Comparison of ENCODE assay signal across 14 cellular contexts in genomic region chr7:16669581-16669980, GRCh38. TPM values are rescaled to one million over a fixed set of nuclear protein-coding genes. Genes with fewer than 3 reads are reported as not detected.
DNase-seq lines count a peak whose midpoint lies in the region; ATAC-seq and TF ChIP-seq lines count a peak whose summit lies in the region.
"Had no signal": no experiment of that assay in that cellular context is flagged by ENCODE, and none has a peak within 500 bp of the region (broad histone marks: within the 10 kb centered on the region; RNA-seq: fewer than 3 reads in every experiment).

No MANE protein-coding gene starts in this region.

- DNase-seq in heart left ventricle (no peak), cardiac septum (ENCODE audit: low spot score) (no peak), RWPE1 (ENCODE audit: low spot score) (peak; percentile 60), fibroblast of lung (ENCODE audit: low read depth in 2 of 2) (peak; percentile 51 to 84), DMS153 (lab: John Stamatoyannopoulos, UW) (no peak), mucosa of descending colon (no peak), COR-L47 (lab: John Stamatoyannopoulos, UW) (no peak)
- DNase-seq: activated CD4-positive, alpha-beta T cell treated with anti-CD3 and anti-CD28 coated beads for 48 hours; activated T-cell treated with anti-CD3 and anti-CD28 coated beads for 4 hours; stimulated activated CD4-positive, alpha-beta T cell treated with anti-CD3 and anti-CD28 coated beads, Interleukin-15, amount 100 ng/mL, for 24 hours; T-helper 17 cell; tibial artery had no signal

- ATAC-seq in heart left ventricle (no peak), mucosa of descending colon (no peak)
- ATAC-seq: T-helper 17 cell had no signal

- H3K4me3 ChIP-seq in heart left ventricle (no peak overlapping the region), fibroblast of lung (replicated peaks in 1 of 4; ENCODE audit: control extremely low read depth in 1 of 4, insufficient read depth in 1 of 4, low read depth in 3 of 4, low read length in 4 of 4) (no peak overlapping the region), subcutaneous abdominal adipose tissue (ENCODE audit: low read depth in 1 of 5, low read length in 5 of 5) (no peak overlapping the region), mucosa of descending colon (no peak overlapping the region)
- H3K4me3 ChIP-seq: tibial artery had no signal

- H3K79me2 ChIP-seq in fibroblast of lung (ENCODE audit: control insufficient read depth, insufficient read depth, low read length) = peaks cover 10% of the 10 kb centered on the region

- no peaks in the 10 kb centered on the region for H4K20me1 ChIP-seq in fibroblast of lung (ENCODE audit: control insufficient read depth, extremely low read depth, insufficient read depth, low read length)

- H3K27me3 ChIP-seq in heart left ventricle (no peaks in the 10 kb centered on the region), fibroblast of lung (ENCODE audit: control insufficient read depth, insufficient read depth, low read length) (no peaks in the 10 kb centered on the region), subcutaneous abdominal adipose tissue (ENCODE audit: control insufficient read depth in 5 of 5, insufficient read depth in 4 of 5, low read length in 5 of 5) (no peaks in the 10 kb centered on the region)
- H3K27me3 ChIP-seq: neutrophil, tibial artery had no signal

- H3K36me3 ChIP-seq in heart left ventricle = peaks cover 0 to 37% (median 16%) of the 10 kb centered on the region in 9 donors
- H3K36me3 ChIP-seq in fibroblast of lung (ENCODE audit: control insufficient read depth, insufficient read depth, low read length) = peaks cover 2% of the 10 kb centered on the region
- H3K36me3 ChIP-seq in subcutaneous abdominal adipose tissue (ENCODE audit: control insufficient read depth in 5 of 5, insufficient read depth in 5 of 5, low read length in 5 of 5) = peaks cover 0 to 2% (median under 1%) of the 10 kb centered on the region in 5 donors
- no peaks in the 10 kb centered on the region for H3K36me3 ChIP-seq in mucosa of descending colon (ENCODE audit: low read depth)
- H3K36me3 ChIP-seq: neutrophil had no signal

- POLR2A ChIA-PET in RWPE1 (lab: Yijun Ruan, JAX; ENCODE audit: low non-redundant PET) = no interaction called here

- WGBS in heart left ventricle, 4 donors = 89 to 91% (median 89%) methylated on average over 2 of the region's 2 CpGs

- CTCF ChIA-PET in RWPE1 (lab: Yijun Ruan, JAX) = no interaction called here

- H3K9ac ChIP-seq in fibroblast of lung (ENCODE audit: insufficient read depth, low read length) = no peak overlapping the region
- no peak overlapping the region for H3K9ac ChIP-seq in subcutaneous abdominal adipose tissue (ENCODE audit: low read length in 5 of 5)

- intact Hi-C loops in heart left ventricle (cut with DNase I) = no loop called here
- intact Hi-C loops in cardiac septum (cut with DNase I) = no loop called here
- intact Hi-C loops in mucosa of descending colon (cut with DNase I, micrococcal nuclease) = no loop called here

- H3K27ac ChIP-seq in heart left ventricle (peak overlapping the region in 9 of 12 donors; percentile 3 to 77 (median 65)), RWPE1 (no peak overlapping the region), fibroblast of lung (ENCODE audit: insufficient read depth, low read length) (peak overlapping the region; percentile 49), subcutaneous abdominal adipose tissue (ENCODE audit: low read depth, low read length) (peak overlapping the region; percentile 98)
- H3K27ac ChIP-seq: neutrophil, tibial artery had no signal

- H3K9me3 ChIP-seq in heart left ventricle = peaks cover 0 to 6% (median 0%) of the 10 kb centered on the region in 12 donors
- H3K9me3 ChIP-seq in fibroblast of lung (ENCODE audit: control insufficient read depth, insufficient read depth, low read depth, low read length) = no peaks in the 10 kb centered on the region
- no peaks in the 10 kb centered on the region for H3K9me3 ChIP-seq in subcutaneous abdominal adipose tissue (ENCODE audit: control insufficient read depth in 5 of 5, low read length in 5 of 5)
- no peaks in the 10 kb centered on the region for H3K9me3 ChIP-seq in mucosa of descending colon
- H3K9me3 ChIP-seq: neutrophil, tibial artery had no signal

- no peak for TF ChIP-seq POLR2A in heart left ventricle (IDR thresholded peaks at IDR 0.05)

- H2AFZ ChIP-seq in fibroblast of lung (ENCODE audit: low read length) = no peak overlapping the region

- TF ChIP-seq CTCF in heart left ventricle (IDR thresholded peaks at IDR 0.05) = no peak
- no peak for TF ChIP-seq CTCF in RWPE1 (conservative IDR thresholded peaks at IDR 0.05; ENCODE audit: low read depth)
- no peak for TF ChIP-seq CTCF in fibroblast of lung (conservative IDR thresholded peaks at IDR 0.05 in 1 of 2, IDR thresholded peaks at IDR 0.05 in 1 of 2; ENCODE audit: low read depth in 1 of 2, low read length in 2 of 2)
- TF ChIP-seq CTCF in mucosa of descending colon (IDR thresholded peaks at IDR 0.05) = no peak

- H3K4me1 ChIP-seq in heart left ventricle = peaks cover 0 to 41% (median 27%) of the 10 kb centered on the region in 12 donors
- H3K4me1 ChIP-seq in fibroblast of lung (ENCODE audit: control insufficient read depth, extremely low read depth, insufficient read depth, low read length) = peaks cover 17% of the 10 kb centered on the region
- H3K4me1 ChIP-seq in subcutaneous abdominal adipose tissue (ENCODE audit: control insufficient read depth in 5 of 5, insufficient read depth in 5 of 5, low read length in 5 of 5) = peaks cover 0 to 34% (median 32%) of the 10 kb centered on the region in 5 donors
- H3K4me1 ChIP-seq in mucosa of descending colon (ENCODE audit: low read depth) = no peaks in the 10 kb centered on the region

- peak overlapping the region; percentile 54 for H3K4me2 ChIP-seq in fibroblast of lung (ENCODE audit: extremely low read depth, insufficient read depth, low read length)

RNA-seq across cellular contexts. Expression of gene BZW2, which starts 23.6 kb away (rescaled TPM):
- total RNA-seq in heart left ventricle = 100 to 1,000 TPM; 195 to 808 (median 308) TPM
- polyA plus RNA-seq in heart left ventricle = 100 to 1,000 TPM; 214 to 253 TPM
- total RNA-seq in cardiac septum = 285 TPM
- total RNA-seq in fibroblast of lung = 39.3 and 43.3 TPM in 2 replicates
- polyA plus RNA-seq in fibroblast of lung = 88.8 and 95.5 TPM in 2 replicates
- 59.9 and 72.9 TPM in 2 replicates for polyA plus RNA-seq in fibroblast of lung (2012)
- polyA minus RNA-seq in fibroblast of lung (ENCODE audit: low replicate concordance) = 30.0 and 40.3 TPM in 2 replicates
- 10 to 100 TPM; 44.8 to 67.0 (median 65.3) TPM for total RNA-seq in mucosa of descending colon

RNA-seq across cellular contexts. Expression of gene ANKMY2, which starts 24.0 kb away (rescaled TPM):
- total RNA-seq in heart left ventricle (10 to 100 TPM; 17.7 to 44.3 (median 28.3) TPM), cardiac septum (36.5 TPM), fibroblast of lung (33.1 and 50.4 TPM in 2 replicates), mucosa of descending colon (10 to 100 TPM; 19.5 to 25.8 (median 22.8) TPM)
- polyA plus RNA-seq in heart left ventricle (10 to 100 TPM; 10.3 to 17.2 TPM), fibroblast of lung (23.9 and 34.3 TPM in 2 replicates)
- 17.2 and 21.1 TPM in 2 replicates for polyA plus RNA-seq in fibroblast of lung (2012)
- 5.8 and 6.6 TPM in 2 replicates for polyA minus RNA-seq in fibroblast of lung (ENCODE audit: low replicate concordance)

Comparison
In these comparisons a context has a peak if more than half of its experiments do, and no peak if none do; other contexts are left out.
1. DNase-seq: peak in RWPE1 (single experiment) and fibroblast of lung (2 of 2); none in heart left ventricle (0 of 5), cardiac septum (single experiment), DMS153 (single experiment), mucosa of descending colon (0 of 3) and COR-L47 (single experiment).